In the genomic region with DNA sequence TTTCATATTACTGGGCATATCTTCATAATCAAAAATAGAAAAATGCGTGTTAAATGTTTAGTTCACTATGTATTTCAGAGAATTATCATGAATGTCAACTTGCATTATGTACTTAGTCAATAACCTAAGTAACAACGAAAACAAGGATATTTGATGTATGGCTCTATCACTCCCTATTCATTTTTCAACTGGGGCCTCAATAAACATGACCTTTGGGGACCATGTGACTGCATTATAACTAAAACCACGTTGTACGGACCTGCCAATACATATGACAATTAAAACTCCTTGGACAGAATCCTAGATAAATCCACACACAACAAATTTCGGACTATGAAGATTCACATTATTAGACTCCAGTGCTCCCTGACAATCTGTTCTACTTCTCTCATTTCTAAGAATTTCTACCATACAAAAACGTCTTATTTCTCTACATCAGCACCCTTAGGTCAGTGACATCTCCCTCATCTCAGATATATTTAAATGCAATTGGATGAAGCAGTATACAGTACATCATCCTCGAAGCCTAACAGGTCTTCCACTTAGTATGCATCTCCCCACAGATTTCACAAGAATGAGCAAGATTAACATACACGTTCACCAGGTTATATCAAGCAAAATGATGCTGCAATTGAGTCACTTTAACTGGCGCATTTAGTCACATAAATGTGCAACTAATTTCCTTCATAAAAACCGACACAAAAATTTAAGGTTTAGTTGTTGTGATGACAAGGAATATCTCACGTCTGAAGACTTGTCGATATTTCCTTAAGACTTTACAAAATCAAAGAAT, we compare ENCODE assay signal across 8 cellular contexts. TPM values are rescaled to one million over a fixed set of nuclear protein-coding genes. Genes with fewer than 3 reads are reported as not detected.
DNase-seq lines count a peak whose midpoint lies in the region; ATAC-seq and TF ChIP-seq lines count a peak whose summit lies in the region.

No MANE protein-coding gene starts in this region.

- DNase-seq in heart left ventricle, result no peak
- DNase-seq in left ventricle myocardium superior, result no peak
- no peak for DNase-seq in ascending aorta (ENCODE audit: low spot score in 2 of 2)
- DNase-seq in upper lobe of left lung, result no peak
- DNase-seq in GM19238 (ENCODE audit: insufficient read length, low spot score), result no peak

- intact Hi-C loops in heart left ventricle (cut with DNase I) (no loop called here), left ventricle myocardium superior (cut with micrococcal nuclease) (no loop called here), ascending aorta (cut with DNase I) (no loop called here)

- H3K27me3 ChIP-seq in heart left ventricle (no peaks in the 10 kb centered on the region), ascending aorta (no peaks in the 10 kb centered on the region), liver (ENCODE audit: control insufficient read depth in 4 of 4, insufficient read depth in 4 of 4, low read length in 3 of 4) (no peaks in the 10 kb centered on the region), upper lobe of left lung (no peaks in the 10 kb centered on the region)

- H3K9me3 ChIP-seq in heart left ventricle, result no peaks in the 10 kb centered on the region
- no peaks in the 10 kb centered on the region for H3K9me3 ChIP-seq in ascending aorta
- no peaks in the 10 kb centered on the region for H3K9me3 ChIP-seq in liver (ENCODE audit: control insufficient read depth in 4 of 4, low read length in 3 of 4)
- no peaks in the 10 kb centered on the region for H3K9me3 ChIP-seq in upper lobe of left lung

- TF ChIP-seq CTCF in heart left ventricle (IDR thresholded peaks at IDR 0.05) (no peak), ascending aorta (IDR thresholded peaks at IDR 0.05) (no peak), liver (IDR thresholded peaks at IDR 0.05; ENCODE audit: low read depth, low read length, missing input control) (no peak), upper lobe of left lung (IDR thresholded peaks at IDR 0.05) (no peak)

- TF ChIP-seq RAD21 in liver (IDR thresholded peaks at IDR 0.05), result no peak

- no peak for TF ChIP-seq EP300 in upper lobe of left lung (IDR thresholded peaks at IDR 0.05)

- ATAC-seq in heart left ventricle, result no peak
- ATAC-seq in left ventricle myocardium superior, result no peak
- no peak for ATAC-seq in upper lobe of left lung (ENCODE audit: low FRiP score in 2 of 2)
- no peak for ATAC-seq in HG03432 (IDR thresholded peaks at IDR 0.05; ENCODE audit: unreplicated experiment)
- no peak for ATAC-seq in GM21360 (IDR thresholded peaks at IDR 0.05; ENCODE audit: unreplicated experiment)

- H3K36me3 ChIP-seq in heart left ventricle, result no peaks in the 10 kb centered on the region
- H3K36me3 ChIP-seq in ascending aorta, result no peaks in the 10 kb centered on the region
- H3K36me3 ChIP-seq in liver (ENCODE audit: control insufficient read depth in 4 of 4, insufficient read depth in 3 of 4, low read depth in 1 of 4, low read length in 3 of 4), result no peaks in the 10 kb centered on the region
- no peaks in the 10 kb centered on the region for H3K36me3 ChIP-seq in upper lobe of left lung

- H3K27ac ChIP-seq in heart left ventricle (peak overlapping the region in 4 of 12 donors; percentile 91 to 96 (median 94)), ascending aorta (no peak overlapping the region), liver (ENCODE audit: low read depth in 1 of 2, low read length in 2 of 2) (no peak overlapping the region), upper lobe of left lung (no peak overlapping the region)

- peak overlapping the region; percentile 68 to 100 (median 94) for H3K4me3 ChIP-seq in heart left ventricle
- H3K4me3 ChIP-seq in ascending aorta, result peak overlapping the region; percentile 80 to 87
- peak overlapping the region; percentile 70 to 99 (median 92) for H3K4me3 ChIP-seq in liver (ENCODE audit: low read depth in 1 of 3, low read length in 3 of 3)
- H3K4me3 ChIP-seq in upper lobe of left lung, result peak overlapping the region; percentile 96 to 100 (median 99)

- peaks cover 7 to 65% (median 50%) of the 10 kb centered on the region in 12 donors for H3K4me1 ChIP-seq in heart left ventricle
- H3K4me1 ChIP-seq in ascending aorta, result peaks cover 2 to 22% of the 10 kb centered on the region in 2 donors
- H3K4me1 ChIP-seq in liver (ENCODE audit: control insufficient read depth in 4 of 4, insufficient read depth in 4 of 4, low read length in 3 of 4), result peaks cover 4 to 29% (median 14%) of the 10 kb centered on the region in 4 donors
- H3K4me1 ChIP-seq in upper lobe of left lung, result peaks cover 25 to 58% (median 36%) of the 10 kb centered on the region in 4 donors

- peak overlapping the region; percentile 49 to 89 for H3K9ac ChIP-seq in liver (ENCODE audit: low read depth in 1 of 2, low read length in 2 of 2)

- WGBS in heart left ventricle, 4 donors, result 22 to 31% (median 24%) methylated on average over 12 of the region's 12 CpGs
- WGBS in liver, result 25% methylated on average over 12 of the region's 12 CpGs
- 22 to 28% methylated on average over 12 of the region's 12 CpGs for WGBS in upper lobe of left lung, 2 donors

- TF ChIP-seq POLR2A in heart left ventricle (IDR thresholded peaks at IDR 0.05) (no peak), upper lobe of left lung (IDR thresholded peaks at IDR 0.05) (no peak)

TF ChIP-seq in liver, 16 proteins besides CTCF, POLR2A, EP300 and RAD21:
- no peak for TF ChIP-seq TAF1 (conservative IDR thresholded peaks at IDR 0.05)
- no peak for TF ChIP-seq HNF4A (conservative IDR thresholded peaks at IDR 0.05)
- TF ChIP-seq, protein P1, sequence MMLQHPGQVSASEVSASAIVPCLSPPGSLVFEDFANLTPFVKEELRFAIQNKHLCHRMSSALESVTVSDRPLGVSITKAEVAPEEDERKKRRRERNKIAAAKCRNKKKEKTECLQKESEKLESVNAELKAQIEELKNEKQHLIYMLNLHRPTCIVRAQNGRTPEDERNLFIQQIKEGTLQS (IDR thresholded peaks at IDR 0.05), result no peak
- no peak for TF ChIP-seq FOXA1 (IDR thresholded peaks at IDR 0.05)
- no peak for TF ChIP-seq GABPA (IDR thresholded peaks at IDR 0.05 in 1 of 2, conservative IDR thresholded peaks at IDR 0.05 in 1 of 2)

RNA-seq across cellular contexts. Expression of a gene that starts 1.5 kb away (rescaled TPM):
- total RNA-seq in heart left ventricle (100 to 1,000 TPM in 2 of 9 donors, 10 to 100 TPM in 7; 53.6 to 107 (median 88.1) TPM), left ventricle myocardium superior (84.5 TPM), ascending aorta (19.4 TPM), liver (10 to 100 TPM; 13.9 to 63.7 TPM), upper lobe of left lung (10 to 100 TPM in 5 of 6 donors, 1 to 10 TPM in 1; 10.0 to 78.1 (median 46.3) TPM)
- polyA plus RNA-seq in heart left ventricle (10 to 100 TPM; 55.8 to 91.1 TPM), liver (10 to 100 TPM; 24.7 to 40.4 TPM)

RNA-seq across cellular contexts. Expression of a gene that starts 27.1 kb away (rescaled TPM):
- total RNA-seq in heart left ventricle (10 to 100 TPM; 31.2 to 53.0 (median 46.7) TPM), left ventricle myocardium superior (44.7 TPM), ascending aorta (8.4 TPM), liver (10 to 100 TPM; 32.5 to 34.1 TPM), upper lobe of left lung (10 to 100 TPM; 15.5 to 63.8 (median 36.7) TPM)
- polyA plus RNA-seq in heart left ventricle (10 to 100 TPM; 23.0 to 43.2 TPM), liver (10 to 100 TPM; 20.4 to 38.8 TPM)
